In genomic region chr20:62913043-62913630, GRCh38 we compare ENCODE assay signal across 1 cellular context.
TF ChIP-seq lines count a peak whose summit lies in the region.

No MANE protein-coding gene starts in this region.

TF ChIP-seq in HepG2, 621 proteins besides CTCF, POLR2A, EP300 and RAD21 (continued from another document and continues in another):
- TF ChIP-seq, protein P1, sequence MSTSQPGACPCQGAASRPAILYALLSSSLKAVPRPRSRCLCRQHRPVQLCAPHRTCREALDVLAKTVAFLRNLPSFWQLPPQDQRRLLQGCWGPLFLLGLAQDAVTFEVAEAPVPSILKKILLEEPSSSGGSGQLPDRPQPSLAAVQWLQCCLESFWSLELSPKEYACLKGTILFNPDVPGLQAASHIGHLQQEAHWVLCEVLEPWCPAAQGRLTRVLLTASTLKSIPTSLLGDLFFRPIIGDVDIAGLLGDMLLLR (CRISPR knock-in tag; IDR thresholded peaks at IDR 0.05) = 0 out of 2 replicates have a peak, but pooled peaks have one; percentile 44
- TF ChIP-seq ZNF772 (CRISPR knock-in tag; IDR thresholded peaks at IDR 0.05) (no peak), ZGPAT (CRISPR knock-in tag; IDR thresholded peaks at IDR 0.05) (no peak), ZNF44 (CRISPR knock-in tag; IDR thresholded peaks at IDR 0.05) (no peak), NPAS2 (CRISPR knock-in tag; IDR thresholded peaks at IDR 0.05; ENCODE audit: borderline replicate concordance) (no peak), IKZF1 (IDR thresholded peaks at IDR 0.05) (no peak), ZNF709 (CRISPR knock-in tag; IDR thresholded peaks at IDR 0.05) (no peak), SATB2 (CRISPR knock-in tag; IDR thresholded peaks at IDR 0.05) (no peak), SKI (IDR thresholded peaks at IDR 0.05; ENCODE audit: partially characterized antibody) (no peak), PCBP1 (IDR thresholded peaks at IDR 0.05; ENCODE audit: borderline replicate concordance, low read depth, low read length) (no peak), ISL2 (CRISPR knock-in tag; IDR thresholded peaks at IDR 0.05) (no peak), SAFB2 (CRISPR knock-in tag; IDR thresholded peaks at IDR 0.05; ENCODE audit: borderline replicate concordance, low read depth) (no peak), TARDBP (CRISPR knock-in tag; IDR thresholded peaks at IDR 0.05) (no peak), SIN3B (IDR thresholded peaks at IDR 0.05; ENCODE audit: low read length) (no peak), JUND (CRISPR knock-in tag; IDR thresholded peaks at IDR 0.05) (no peak), MATR3 (CRISPR knock-in tag; IDR thresholded peaks at IDR 0.05) (no peak), MTF2 (CRISPR knock-in tag; IDR thresholded peaks at IDR 0.05; ENCODE audit: borderline replicate concordance) (no peak), MIER2 (CRISPR knock-in tag; IDR thresholded peaks at IDR 0.05) (no peak), ZNF713 (CRISPR knock-in tag; IDR thresholded peaks at IDR 0.05) (no peak), HNF4A (CRISPR knock-in tag; IDR thresholded peaks at IDR 0.05) (peak; percentile 70), TBX2 (CRISPR knock-in tag; IDR thresholded peaks at IDR 0.05; ENCODE audit: borderline replicate concordance) (no peak), KLF16 (CRISPR knock-in tag; IDR thresholded peaks at IDR 0.05) (no peak), ZNF207 (IDR thresholded peaks at IDR 0.05; ENCODE audit: borderline replicate concordance) (no peak), ARID2 (CRISPR knock-in tag; IDR thresholded peaks at IDR 0.05; ENCODE audit: borderline replicate concordance) (no peak), MTA3 (CRISPR knock-in tag; IDR thresholded peaks at IDR 0.05) (no peak), IRF1 (CRISPR knock-in tag; IDR thresholded peaks at IDR 0.05; ENCODE audit: low read depth) (no peak), NR2C2 (CRISPR knock-in tag; IDR thresholded peaks at IDR 0.05; ENCODE audit: borderline replicate concordance) (no peak), AGO1 (IDR thresholded peaks at IDR 0.05; ENCODE audit: low read depth, low read length, poor library complexity, severe bottlenecking) (no peak), ZBTB1 (CRISPR knock-in tag; IDR thresholded peaks at IDR 0.05; ENCODE audit: borderline replicate concordance) (no peak), FIP1L1 (IDR thresholded peaks at IDR 0.05; ENCODE audit: borderline replicate concordance, insufficient read depth, low read depth, low read length) (no peak), ZC3H4 (CRISPR knock-in tag; IDR thresholded peaks at IDR 0.05; ENCODE audit: borderline replicate concordance) (no peak), KLF15 (CRISPR knock-in tag; IDR thresholded peaks at IDR 0.05; ENCODE audit: borderline replicate concordance) (no peak), PTBP1 (IDR thresholded peaks at IDR 0.05; ENCODE audit: low read depth, low read length, poor library complexity, severe bottlenecking) (no peak), ZNF598 (CRISPR knock-in tag; IDR thresholded peaks at IDR 0.05; ENCODE audit: borderline replicate concordance) (no peak), HOXA5 (CRISPR knock-in tag; IDR thresholded peaks at IDR 0.05) (no peak), XBP1 (CRISPR knock-in tag; IDR thresholded peaks at IDR 0.05) (no peak), TBP (CRISPR knock-in tag; IDR thresholded peaks at IDR 0.05) (no peak), ZNF121 (CRISPR knock-in tag; IDR thresholded peaks at IDR 0.05) (no peak), ATRX (CRISPR knock-in tag; IDR thresholded peaks at IDR 0.05; ENCODE audit: borderline replicate concordance) (no peak), SRSF1 (optimal IDR thresholded peaks at IDR 0.05; ENCODE audit: low read depth, low read length) (no peak), ATM (IDR thresholded peaks at IDR 0.05; ENCODE audit: borderline replicate concordance) (no peak), ZNF12 (CRISPR knock-in tag; IDR thresholded peaks at IDR 0.05) (no peak), ZNF616 (CRISPR knock-in tag; IDR thresholded peaks at IDR 0.05; ENCODE audit: low read depth) (no peak), ZNF251 (CRISPR knock-in tag; IDR thresholded peaks at IDR 0.05) (no peak), NFE2 (CRISPR knock-in tag; IDR thresholded peaks at IDR 0.05) (no peak), ZBTB20 (CRISPR knock-in tag; IDR thresholded peaks at IDR 0.05; ENCODE audit: borderline replicate concordance, low read depth) (no peak), BRD4 (CRISPR knock-in tag; IDR thresholded peaks at IDR 0.05) (0 out of 2 replicates have a peak, but pooled peaks have one; percentile 18), HCFC1 (IDR thresholded peaks at IDR 0.05; ENCODE audit: low read depth, low read length) (no peak), ZNF788 (CRISPR knock-in tag; IDR thresholded peaks at IDR 0.05; ENCODE audit: borderline replicate concordance) (no peak), MAFG (CRISPR knock-in tag; IDR thresholded peaks at IDR 0.05) (no peak), ZSCAN31 (CRISPR knock-in tag; IDR thresholded peaks at IDR 0.05; ENCODE audit: low read depth) (no peak), ZNF343 (CRISPR knock-in tag; IDR thresholded peaks at IDR 0.05) (no peak), ZNF3 (CRISPR knock-in tag; IDR thresholded peaks at IDR 0.05) (no peak), KDM5B (CRISPR knock-in tag; IDR thresholded peaks at IDR 0.05; ENCODE audit: borderline replicate concordance) (no peak; the same call in 1 of the 2 replicates), ZMYM4 (CRISPR knock-in tag; IDR thresholded peaks at IDR 0.05) (no peak; the same call in 1 of the 2 replicates), KDM6A (CRISPR knock-in tag; IDR thresholded peaks at IDR 0.05; ENCODE audit: low read depth) (0 out of 2 replicates have a peak, but pooled peaks have one; percentile 30), GABPB1 (CRISPR knock-in tag; IDR thresholded peaks at IDR 0.05) (no peak), HNRNPL (IDR thresholded peaks at IDR 0.05; ENCODE audit: low read depth, low read length) (no peak), ZNF761 (CRISPR knock-in tag; conservative IDR thresholded peaks at IDR 0.05) (no peak), SRSF4 (IDR thresholded peaks at IDR 0.05; ENCODE audit: low read depth, low read length, poor library complexity, severe bottlenecking) (no peak), ZFP36L2 (CRISPR knock-in tag; IDR thresholded peaks at IDR 0.05) (no peak), CREM (IDR thresholded peaks at IDR 0.05) (no peak; the same call in 1 of the 2 replicates), CREM (CRISPR knock-in tag; IDR thresholded peaks at IDR 0.05) (no peak), RFXAP (CRISPR knock-in tag; IDR thresholded peaks at IDR 0.05; ENCODE audit: borderline replicate concordance) (no peak), KAT2B (IDR thresholded peaks at IDR 0.05; ENCODE audit: borderline replicate concordance, low read depth, low read length) (no peak), ZNF773 (CRISPR knock-in tag; IDR thresholded peaks at IDR 0.05; ENCODE audit: borderline replicate concordance) (no peak), ONECUT2 (CRISPR knock-in tag; IDR thresholded peaks at IDR 0.05) (no peak)
- TF ChIP-seq, protein P2, sequence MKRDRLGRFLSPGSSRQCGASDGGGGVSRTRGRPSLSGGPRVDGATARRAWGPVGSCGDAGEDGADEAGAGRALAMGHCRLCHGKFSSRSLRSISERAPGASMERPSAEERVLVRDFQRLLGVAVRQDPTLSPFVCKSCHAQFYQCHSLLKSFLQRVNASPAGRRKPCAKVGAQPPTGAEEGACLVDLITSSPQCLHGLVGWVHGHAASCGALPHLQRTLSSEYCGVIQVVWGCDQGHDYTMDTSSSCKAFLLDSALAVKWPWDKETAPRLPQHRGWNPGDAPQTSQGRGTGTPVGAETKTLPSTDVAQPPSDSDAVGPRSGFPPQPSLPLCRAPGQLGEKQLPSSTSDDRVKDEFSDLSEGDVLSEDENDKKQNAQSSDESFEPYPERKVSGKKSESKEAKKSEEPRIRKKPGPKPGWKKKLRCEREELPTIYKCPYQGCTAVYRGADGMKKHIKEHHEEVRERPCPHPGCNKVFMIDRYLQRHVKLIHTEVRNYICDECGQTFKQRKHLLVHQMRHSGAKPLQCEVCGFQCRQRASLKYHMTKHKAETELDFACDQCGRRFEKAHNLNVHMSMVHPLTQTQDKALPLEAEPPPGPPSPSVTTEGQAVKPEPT (CRISPR knock-in tag; IDR thresholded peaks at IDR 0.05; ENCODE audit: low read depth) = no peak
- TF ChIP-seq, protein P3, sequence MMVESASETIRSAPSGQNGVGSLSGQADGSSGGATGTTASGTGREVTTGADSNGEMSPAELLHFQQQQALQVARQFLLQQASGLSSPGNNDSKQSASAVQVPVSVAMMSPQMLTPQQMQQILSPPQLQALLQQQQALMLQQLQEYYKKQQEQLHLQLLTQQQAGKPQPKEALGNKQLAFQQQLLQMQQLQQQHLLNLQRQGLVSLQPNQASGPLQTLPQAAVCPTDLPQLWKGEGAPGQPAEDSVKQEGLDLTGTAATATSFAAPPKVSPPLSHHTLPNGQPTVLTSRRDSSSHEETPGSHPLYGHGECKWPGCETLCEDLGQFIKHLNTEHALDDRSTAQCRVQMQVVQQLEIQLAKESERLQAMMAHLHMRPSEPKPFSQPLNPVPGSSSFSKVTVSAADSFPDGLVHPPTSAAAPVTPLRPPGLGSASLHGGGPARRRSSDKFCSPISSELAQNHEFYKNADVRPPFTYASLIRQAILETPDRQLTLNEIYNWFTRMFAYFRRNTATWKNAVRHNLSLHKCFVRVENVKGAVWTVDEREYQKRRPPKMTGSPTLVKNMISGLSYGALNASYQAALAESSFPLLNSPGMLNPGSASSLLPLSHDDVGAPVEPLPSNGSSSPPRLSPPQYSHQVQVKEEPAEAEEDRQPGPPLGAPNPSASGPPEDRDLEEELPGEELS (CRISPR knock-in tag; IDR thresholded peaks at IDR 0.05) = peak; percentile 39; the same call in 1 of the 2 replicates
- TF ChIP-seq, protein P4, sequence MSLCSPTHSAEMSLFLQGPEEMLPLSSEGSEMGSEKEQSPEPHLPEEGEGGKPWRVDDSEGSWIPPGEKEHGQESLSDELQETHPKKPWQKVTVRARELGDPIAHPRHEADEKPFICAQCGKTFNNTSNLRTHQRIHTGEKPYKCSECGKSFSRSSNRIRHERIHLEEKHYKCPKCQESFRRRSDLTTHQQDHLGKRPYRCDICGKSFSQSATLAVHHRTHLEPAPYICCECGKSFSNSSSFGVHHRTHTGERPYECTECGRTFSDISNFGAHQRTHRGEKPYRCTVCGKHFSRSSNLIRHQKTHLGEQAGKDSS (CRISPR knock-in tag; IDR thresholded peaks at IDR 0.05; ENCODE audit: borderline replicate concordance, low read depth) = no peak
- TF ChIP-seq, protein P5, sequence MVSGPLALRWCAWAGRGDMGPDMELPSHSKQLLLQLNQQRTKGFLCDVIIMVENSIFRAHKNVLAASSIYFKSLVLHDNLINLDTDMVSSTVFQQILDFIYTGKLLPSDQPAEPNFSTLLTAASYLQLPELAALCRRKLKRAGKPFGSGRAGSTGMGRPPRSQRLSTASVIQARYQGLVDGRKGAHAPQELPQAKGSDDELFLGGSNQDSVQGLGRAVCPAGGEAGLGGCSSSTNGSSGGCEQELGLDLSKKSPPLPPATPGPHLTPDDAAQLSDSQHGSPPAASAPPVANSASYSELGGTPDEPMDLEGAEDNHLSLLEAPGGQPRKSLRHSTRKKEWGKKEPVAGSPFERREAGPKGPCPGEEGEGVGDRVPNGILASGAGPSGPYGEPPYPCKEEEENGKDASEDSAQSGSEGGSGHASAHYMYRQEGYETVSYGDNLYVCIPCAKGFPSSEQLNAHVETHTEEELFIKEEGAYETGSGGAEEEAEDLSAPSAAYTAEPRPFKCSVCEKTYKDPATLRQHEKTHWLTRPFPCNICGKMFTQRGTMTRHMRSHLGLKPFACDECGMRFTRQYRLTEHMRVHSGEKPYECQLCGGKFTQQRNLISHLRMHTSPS (CRISPR knock-in tag; IDR thresholded peaks at IDR 0.05; ENCODE audit: low read depth) = no peak
- TF ChIP-seq, protein P6, sequence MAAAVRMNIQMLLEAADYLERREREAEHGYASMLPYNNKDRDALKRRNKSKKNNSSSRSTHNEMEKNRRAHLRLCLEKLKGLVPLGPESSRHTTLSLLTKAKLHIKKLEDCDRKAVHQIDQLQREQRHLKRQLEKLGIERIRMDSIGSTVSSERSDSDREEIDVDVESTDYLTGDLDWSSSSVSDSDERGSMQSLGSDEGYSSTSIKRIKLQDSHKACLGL (CRISPR knock-in tag; IDR thresholded peaks at IDR 0.05) = no peak
- TF ChIP-seq, protein P7, sequence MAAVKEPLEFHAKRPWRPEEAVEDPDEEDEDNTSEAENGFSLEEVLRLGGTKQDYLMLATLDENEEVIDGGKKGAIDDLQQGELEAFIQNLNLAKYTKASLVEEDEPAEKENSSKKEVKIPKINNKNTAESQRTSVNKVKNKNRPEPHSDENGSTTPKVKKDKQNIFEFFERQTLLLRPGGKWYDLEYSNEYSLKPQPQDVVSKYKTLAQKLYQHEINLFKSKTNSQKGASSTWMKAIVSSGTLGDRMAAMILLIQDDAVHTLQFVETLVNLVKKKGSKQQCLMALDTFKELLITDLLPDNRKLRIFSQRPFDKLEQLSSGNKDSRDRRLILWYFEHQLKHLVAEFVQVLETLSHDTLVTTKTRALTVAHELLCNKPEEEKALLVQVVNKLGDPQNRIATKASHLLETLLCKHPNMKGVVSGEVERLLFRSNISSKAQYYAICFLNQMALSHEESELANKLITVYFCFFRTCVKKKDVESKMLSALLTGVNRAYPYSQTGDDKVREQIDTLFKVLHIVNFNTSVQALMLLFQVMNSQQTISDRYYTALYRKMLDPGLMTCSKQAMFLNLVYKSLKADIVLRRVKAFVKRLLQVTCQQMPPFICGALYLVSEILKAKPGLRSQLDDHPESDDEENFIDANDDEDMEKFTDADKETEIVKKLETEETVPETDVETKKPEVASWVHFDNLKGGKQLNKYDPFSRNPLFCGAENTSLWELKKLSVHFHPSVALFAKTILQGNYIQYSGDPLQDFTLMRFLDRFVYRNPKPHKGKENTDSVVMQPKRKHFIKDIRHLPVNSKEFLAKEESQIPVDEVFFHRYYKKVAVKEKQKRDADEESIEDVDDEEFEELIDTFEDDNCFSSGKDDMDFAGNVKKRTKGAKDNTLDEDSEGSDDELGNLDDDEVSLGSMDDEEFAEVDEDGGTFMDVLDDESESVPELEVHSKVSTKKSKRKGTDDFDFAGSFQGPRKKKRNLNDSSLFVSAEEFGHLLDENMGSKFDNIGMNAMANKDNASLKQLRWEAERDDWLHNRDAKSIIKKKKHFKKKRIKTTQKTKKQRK (IDR thresholded peaks at IDR 0.05; ENCODE audit: low read length) = no peak
